9 cellular contexts compared by ENCODE assay signal in the genomic region with DNA sequence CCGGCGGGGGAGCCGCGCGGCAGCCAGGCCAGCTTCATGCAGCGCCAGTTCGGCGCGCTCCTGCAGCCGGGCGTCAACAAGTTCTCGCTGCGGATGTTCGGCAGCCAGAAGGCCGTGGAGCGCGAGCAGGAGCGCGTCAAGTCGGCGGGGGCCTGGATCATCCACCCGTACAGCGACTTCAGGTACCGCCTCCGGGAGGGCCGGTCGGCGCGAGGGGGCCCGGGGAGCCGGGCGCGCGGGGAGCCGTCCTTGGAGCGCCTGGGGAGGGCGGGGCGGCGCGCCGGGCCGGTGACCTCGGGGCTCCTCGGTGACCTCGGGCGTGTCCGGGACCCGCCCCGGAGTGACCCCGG. TPM values are rescaled to one million over a fixed set of nuclear protein-coding genes. Genes with fewer than 3 reads are reported as not detected.
DNase-seq lines count a peak whose midpoint lies in the region; ATAC-seq and FAIRE-seq lines count a peak whose summit lies in the region.
"Had no signal": no experiment of that assay in that cellular context is flagged by ENCODE, and none has a peak within 500 bp of the region (broad histone marks: within the 10 kb centered on the region; RNA-seq: fewer than 3 reads in every experiment).

No MANE protein-coding gene starts in this region.

- H3K36me3 ChIP-seq in small intestine (ENCODE audit: control insufficient read depth in 2 of 2, insufficient read depth in 2 of 2, low read length in 2 of 2) = no peaks in the 10 kb centered on the region

- WGBS in small intestine, 3 donors = 0 to 2% (median 1%) methylated on average over 8 to 50 of the region's 50 CpGs

- ATAC-seq in T-cell (replicated peaks in 1 of 4) (peak; percentile 53 to 60 (median 57)), GM18868 (IDR thresholded peaks at IDR 0.05; ENCODE audit: unreplicated experiment) (no peak)

- no peaks in the 10 kb centered on the region for H3K9me3 Mint-ChIP-seq in T-cell
- no peaks in the 10 kb centered on the region for H3K9me3 Mint-ChIP-seq in dendritic cell treated with granulocyte-macrophage colony-stimulating factor and Interleukin-4, amounts not matched to agents 40 ng/mL and 50 ng/mL, for 4 days

- no peaks in the 10 kb centered on the region for H3K9me3 ChIP-seq in small intestine (ENCODE audit: control insufficient read depth, low read depth)

- H3K27me3 Mint-ChIP-seq in T-cell = peaks cover 4 to 20% of the 10 kb centered on the region in 2 donors
- peaks cover 87% of the 10 kb centered on the region for H3K27me3 Mint-ChIP-seq in dendritic cell treated with granulocyte-macrophage colony-stimulating factor and Interleukin-4, amounts not matched to agents 40 ng/mL and 50 ng/mL, for 4 days

- FAIRE-seq in small intestine (lab: Jason Lieb, UNC) = no peak

- peak; percentile 38 for DNase-seq in NCI-H82 (lab: John Stamatoyannopoulos, UW)
- DNase-seq in NCI-H82 treated with DMSO at 0.1 percent for 48 hours (lab: John Stamatoyannopoulos, UW; ENCODE audit: unreplicated experiment) = no peak
- peak in 22 of 34 experiments; percentile 13 to 46 (median 36) for DNase-seq in T-cell
- DNase-seq in small intestine = no peak
- no peak for DNase-seq in NCI-H1694 treated with DMSO at 0.1 percent for 48 hours (lab: John Stamatoyannopoulos, UW)
- no peak for DNase-seq in DMS79 (lab: John Stamatoyannopoulos, UW)
- DNase-seq: NCI-H187 had no signal

- no peaks in the 10 kb centered on the region for H3K36me3 Mint-ChIP-seq in T-cell
- H3K36me3 Mint-ChIP-seq in dendritic cell treated with granulocyte-macrophage colony-stimulating factor and Interleukin-4, amounts not matched to agents 40 ng/mL and 50 ng/mL, for 4 days (ENCODE audit: low read depth) = no peaks in the 10 kb centered on the region

- H3K27me3 ChIP-seq in small intestine (ENCODE audit: control insufficient read depth in 2 of 2, insufficient read depth in 2 of 2, low read length in 2 of 2) = peaks cover 4 to 20% of the 10 kb centered on the region in 2 donors

- no peaks in the 10 kb centered on the region for H3K4me1 ChIP-seq in small intestine (ENCODE audit: control insufficient read depth in 2 of 2, insufficient read depth in 1 of 2, low read depth in 1 of 2, low read length in 1 of 2)

- intact Hi-C loops in dendritic cell treated with granulocyte-macrophage colony-stimulating factor and Interleukin-4, amounts not matched to agents 40 ng/mL and 50 ng/mL, for 4 days (cut with micrococcal nuclease) = no loop called here

- peak overlapping the region in 2 of 3 donors; percentile 21 to 53 for H3K4me3 Mint-ChIP-seq in T-cell
- H3K4me3 Mint-ChIP-seq in dendritic cell treated with granulocyte-macrophage colony-stimulating factor and Interleukin-4, amounts not matched to agents 40 ng/mL and 50 ng/mL, for 4 days = peak overlapping the region; percentile 39

- no peak overlapping the region for H3K27ac ChIP-seq in small intestine (ENCODE audit: low read depth in 1 of 2, low read length in 1 of 2)

- peaks cover 0 to 15% (median 10%) of the 10 kb centered on the region in 3 donors for H3K4me1 Mint-ChIP-seq in T-cell
- peaks cover 6% of the 10 kb centered on the region for H3K4me1 Mint-ChIP-seq in dendritic cell treated with granulocyte-macrophage colony-stimulating factor and Interleukin-4, amounts not matched to agents 40 ng/mL and 50 ng/mL, for 4 days (ENCODE audit: low read depth)

- POLR2A ChIA-PET in T-cell (lab: Charles Lee) = no interaction called here

- H3K27ac Mint-ChIP-seq in T-cell = no peak overlapping the region
- no peak overlapping the region for H3K27ac Mint-ChIP-seq in dendritic cell treated with granulocyte-macrophage colony-stimulating factor and Interleukin-4, amounts not matched to agents 40 ng/mL and 50 ng/mL, for 4 days

- CTCF ChIA-PET in T-cell (lab: Charles Lee) = no interaction called here

- H3K4me3 ChIP-seq in small intestine (ENCODE audit: low read depth in 1 of 2, low read length in 2 of 2) = peak overlapping the region; percentile 5 to 48

RNA-seq across cellular contexts. Expression of gene HCN2, which starts 0.7 kb away (rescaled TPM):
- total RNA-seq in T-cell = 1 to 10 TPM in 4 of 5 donors, under 1 TPM in 1; 0.93 to 4.4 (median 3.6) TPM
- polyA plus RNA-seq in small intestine = under 1 TPM in 1 of 3 donors, not detected in 2; 0.58 TPM

RNA-seq across cellular contexts. Expression of gene BSG, which starts 18.0 kb away (rescaled TPM):
- 100 to 1,000 TPM in 4 of 5 donors, 10 to 100 TPM in 1; 89.3 to 165 (median 152) TPM for total RNA-seq in T-cell
- polyA plus RNA-seq in small intestine = 100 to 1,000 TPM; 208 to 443 (median 305) TPM

RNA-seq across cellular contexts. Expression of gene POLRMT, which starts 43.0 kb away (rescaled TPM):
- 100 to 1,000 TPM in 3 of 5 donors, 10 to 100 TPM in 2; 61.3 to 118 (median 103) TPM for total RNA-seq in T-cell
- 100 to 1,000 TPM in 1 of 3 donors, 10 to 100 TPM in 2; 74.1 to 153 (median 99.4) TPM for polyA plus RNA-seq in small intestine

RNA-seq across cellular contexts. Expression of gene GZMM, which starts 46.5 kb away (rescaled TPM):
- 10 to 100 TPM; 66.2 to 91.0 (median 78.6) TPM for total RNA-seq in T-cell
- polyA plus RNA-seq in small intestine = 1 to 10 TPM in 2 of 3 donors, under 1 TPM in 1; 0.89 to 5.7 (median 1.9) TPM

RNA-seq across cellular contexts. Expression of gene FGF22, which starts 49.3 kb away (rescaled TPM):
- 1 to 10 TPM in 3 of 5 donors, under 1 TPM in 2; 0.35 to 3.9 (median 2.8) TPM for total RNA-seq in T-cell
- under 1 TPM in 1 of 3 donors, not detected in 2; 0.30 TPM for polyA plus RNA-seq in small intestine

Comparison
In these comparisons a context has a peak if more than half of its experiments do, and no peak if none do; other contexts are left out.
1. DNase-seq: peak in NCI-H82 (single experiment) and T-cell (22 of 34); none in NCI-H82 treated with DMSO at 0.1 percent for 48 hours (single experiment), small intestine (single experiment), NCI-H1694 treated with DMSO at 0.1 percent for 48 hours (single experiment) and DMS79 (single experiment).